8 cellular contexts compared by ENCODE assay signal in genomic region chr1:37513795-37514349, GRCh38.
A peak's percentile ranks its signal among the peaks of the same experiment; 100 is the strongest.
DNase-seq lines count a peak whose midpoint lies in the region; ATAC-seq lines count a peak whose summit lies in the region.

No MANE protein-coding gene starts in this region.

- H3K9ac ChIP-seq in HUES6 (ENCODE audit: low read length), result peak overlapping the region; percentile 5

- H3K9me3 ChIP-seq in HUES6 (ENCODE audit: control insufficient read depth, insufficient read depth, low read depth, low read length), result no peaks in the 10 kb centered on the region

- ATAC-seq in HG03378 (IDR thresholded peaks at IDR 0.05; ENCODE audit: unreplicated experiment), result no peak

- DNase-seq in NCI-H2107 treated with DMSO at 0.1 percent for 48 hours (lab: John Stamatoyannopoulos, UW; ENCODE audit: unreplicated experiment), result peak; percentile 19
- no peak for DNase-seq in NCI-H2107 (lab: John Stamatoyannopoulos, UW)
- DNase-seq in SW480 (ENCODE audit: low spot score), result peak; percentile 52
- peak; percentile 51 for DNase-seq in astrocyte of the hippocampus (ENCODE audit: low read depth, low spot score)
- peak; percentile 77 for DNase-seq in iPS-NIHi7 (ENCODE audit: extremely low spot score)
- peak; percentile 63 for DNase-seq in stimulated activated CD4-positive, alpha-beta T cell treated with anti-CD3 and anti-CD28 coated beads, Interleukin-12 subunit alpha, Interleukin-12 subunit beta, amount 100 ng/mL, for 4 hours

- H3K36me3 ChIP-seq in HUES6 (ENCODE audit: control insufficient read depth, insufficient read depth, low read length), result peaks cover 28% of the 10 kb centered on the region

- peak overlapping the region; percentile 75 for H3K4me3 ChIP-seq in HUES6 (ENCODE audit: low read depth, low read length)

- H3K27ac ChIP-seq in HUES6 (ENCODE audit: low read depth, low read length), result peak overlapping the region; percentile 71; the same call in 1 of the 2 replicates

- H3K4me1 ChIP-seq in HUES6 (ENCODE audit: control insufficient read depth, insufficient read depth, low read length), result peaks cover 14% of the 10 kb centered on the region

- H3K27me3 ChIP-seq in HUES6 (ENCODE audit: control insufficient read depth, insufficient read depth, low read length), result peaks cover 3% of the 10 kb centered on the region; the same call in 1 of the 2 replicates
